16 cellular contexts compared by ENCODE assay signal in genomic region chr9:133342570-133342969, GRCh38. TPM values are rescaled to one million over a fixed set of nuclear protein-coding genes. Genes with fewer than 3 reads are reported as not detected.
DNase-seq lines count a peak whose midpoint lies in the region; ATAC-seq and TF ChIP-seq lines count a peak whose summit lies in the region.
"Had no signal": no experiment of that assay in that cellular context is flagged by ENCODE, and none has a peak within 500 bp of the region (broad histone marks: within the 10 kb centered on the region; RNA-seq: fewer than 3 reads in every experiment).

No MANE protein-coding gene starts in this region.

- H3K4me3 ChIP-seq in left ventricle myocardium inferior, result no peak overlapping the region
- H3K4me3 ChIP-seq in heart right ventricle, result no peak overlapping the region
- no peak overlapping the region for H3K4me3 ChIP-seq in IMR-90 (ENCODE audit: insufficient read depth, low read depth, low read length)
- H3K4me3 ChIP-seq: ascending aorta, lung, SJSA1, vagina had no signal

- no peak for TF ChIP-seq POLR2A in IMR-90 (IDR thresholded peaks at IDR 0.05; ENCODE audit: low read depth, low read length)

- no peak overlapping the region for H3K14ac ChIP-seq in IMR-90 (replicated peaks; ENCODE audit: low read depth, low read length)

- H3K27ac ChIP-seq in left ventricle myocardium inferior (replicated peaks) (peak overlapping the region; percentile 33), heart right ventricle (peak overlapping the region in 2 of 10 donors; percentile 12 to 90), IMR-90 (ENCODE audit: insufficient read depth, low read length) (no peak overlapping the region)
- H3K27ac ChIP-seq: ascending aorta, SJSA1, vagina had no signal

- CTCF ChIA-PET in IMR-90 (lab: Yijun Ruan, JAX) (interaction anchor here (0.9 kb wide), 1 partner anchor 13 kb away, joined by 3 read pairs; no protein-coding TSS in a partner anchor), MCF 10A (lab: Yijun Ruan, JAX) (interaction anchor here (0.8 to 2.3 kb wide), 2 partner anchors 13 to 156 kb away, joined by 3 to 6 read pairs; no protein-coding TSS in a partner anchor)

- no peak overlapping the region for H4K8ac ChIP-seq in IMR-90 (ENCODE audit: low read depth in 2 of 2, low read length in 2 of 2)

- BruUV-seq in IMR-90 (replicated peaks; lab: Mats Ljungman, UMichigan) (no TSS peak), MCF 10A (replicated peaks; lab: Mats Ljungman, UMichigan) (no TSS peak)

- WGBS in heart right ventricle, 2 donors, result 84 to 86% methylated on average over 11 of the region's 11 CpGs
- 50% methylated on average over 2 of the region's 11 CpGs; no CpG with 5 or more reads in 1 of the 2 experiments for WGBS in IMR-90 (ENCODE audit: extremely low coverage in 2 of 2, insufficient read length in 1 of 2), 2 experiments

- in situ Hi-C loops in IMR-90 (cut with MboI; ENCODE audit: low sequenced_read_pairs), result no loop called here

- H3K4me3 Mint-ChIP-seq in stimulated activated naive B cell treated with anti-CD40 and anti-IgM and Interleukin-4, amounts not matched to agents 10 μg/mL and 1 μg/mL and 100 μg/mL, for 72 hours, result no peak overlapping the region
- H3K4me3 Mint-ChIP-seq in MCF 10A (ENCODE audit: unreplicated experiment), result no peak overlapping the region
- H3K4me3 Mint-ChIP-seq: activated T-cell treated with anti-CD3 and anti-CD28 coated beads, Interleukin-2, amount 50 U/mL, for 72 hours had no signal

- peaks cover 49 to 81% of the 10 kb centered on the region in 2 donors for H3K4me1 Mint-ChIP-seq in stimulated activated naive B cell treated with anti-CD40 and anti-IgM and Interleukin-4, amounts not matched to agents 10 μg/mL and 1 μg/mL and 100 μg/mL, for 72 hours
- H3K4me1 Mint-ChIP-seq in MCF 10A (ENCODE audit: insufficient read depth, unreplicated experiment), result peaks cover 6% of the 10 kb centered on the region

- H2BK5ac ChIP-seq in IMR-90 (ENCODE audit: low read depth, low read length, poor library complexity, severe bottlenecking), result no peak overlapping the region

- DNase-seq in left ventricle myocardium inferior, result no peak
- no peak for DNase-seq in heart right ventricle
- DNase-seq in IMR-90, result no peak
- DNase-seq in dermis blood vessel endothelial cell, result peak; percentile 30
- no peak for DNase-seq in stimulated activated naive B cell treated with anti-CD40 and anti-IgM and Interleukin-4, amounts not matched to agents 10 μg/mL and 1 μg/mL and 100 μg/mL, for 72 hours
- DNase-seq in MCF 10A (ENCODE audit: unreplicated experiment), result no peak
- no peak for DNase-seq in glomerular visceral epithelial cell (ENCODE audit: extremely low spot score)
- DNase-seq: activated CD4-positive, alpha-beta T cell treated with anti-CD3 and anti-CD28 coated beads for 1 hour; NCI-H1092 treated with DMSO at 0.1 percent for 48 hours; stimulated activated CD4-positive, alpha-beta T cell treated with anti-CD3 and anti-CD28 coated beads, Interleukin-2, amount 100 ng/mL, for 24 hours had no signal

- ATAC-seq in heart right ventricle (no peak), IMR-90 (ENCODE audit: low read depth) (no peak), GM19395 (IDR thresholded peaks at IDR 0.05; ENCODE audit: unreplicated experiment) (no peak)
- no peak for ATAC-seq in stimulated activated naive B cell treated with anti-CD40 and anti-IgM and Interleukin-4, amounts not matched to agents 10 μg/mL and 1 μg/mL and 100 μg/mL, for 72 hours (replicated peaks)
- ATAC-seq: activated T-cell treated with anti-CD3 and anti-CD28 coated beads, Interleukin-2, amount 50 U/mL, for 72 hours had no signal

- H3K9ac ChIP-seq in IMR-90 (ENCODE audit: low read depth, low read length), result no peak overlapping the region

- H3K4me1 ChIP-seq in left ventricle myocardium inferior (peaks cover 23% of the 10 kb centered on the region), heart right ventricle (peaks cover 5 to 62% (median 16%) of the 10 kb centered on the region in 9 donors), IMR-90 (ENCODE audit: control insufficient read depth, insufficient read depth, low read length) (peaks cover 7% of the 10 kb centered on the region)

- H2AK9ac ChIP-seq in IMR-90 (replicated peaks; ENCODE audit: low read depth, low read length, poor library complexity), result peak overlapping the region; percentile 37

- peak overlapping the region; percentile 86 for H3K27ac Mint-ChIP-seq in stimulated activated naive B cell treated with anti-CD40 and anti-IgM and Interleukin-4, amounts not matched to agents 10 μg/mL and 1 μg/mL and 100 μg/mL, for 72 hours
- no peak overlapping the region for H3K27ac Mint-ChIP-seq in MCF 10A (ENCODE audit: low read depth, unreplicated experiment)
- H3K27ac Mint-ChIP-seq: activated T-cell treated with anti-CD3 and anti-CD28 coated beads, Interleukin-2, amount 50 U/mL, for 72 hours had no signal

- H3K18ac ChIP-seq in IMR-90 (ENCODE audit: low read depth, low read length), result no peak overlapping the region

- intact Hi-C loops in left ventricle myocardium inferior (cut with micrococcal nuclease) (no loop called here), heart right ventricle (cut with DNase I) (loop anchor here in 2 of 10 donors (10.0 kb wide), 1 partner anchor 142 kb away; no protein-coding TSS in a partner anchor), IMR-90 (cut with micrococcal nuclease) (no loop called here), MCF 10A (cut with micrococcal nuclease) (no loop called here)

- no peak overlapping the region for H4K5ac ChIP-seq in IMR-90 (ENCODE audit: low read depth, low read length)

- TF ChIP-seq RAD21 in IMR-90 (IDR thresholded peaks at IDR 0.05; ENCODE audit: low read length), result no peak

- no peak overlapping the region for H3K23ac ChIP-seq in IMR-90 (ENCODE audit: low read depth, low read length)

- H2AFZ ChIP-seq in IMR-90 (replicated peaks; ENCODE audit: low read length, poor library complexity), result no peak overlapping the region

- no peak overlapping the region for H2BK20ac ChIP-seq in IMR-90 (ENCODE audit: low read depth, low read length)

- H3K9me3 ChIP-seq in left ventricle myocardium inferior (replicated peaks) (no peaks in the 10 kb centered on the region), heart right ventricle (no peaks in the 10 kb centered on the region), IMR-90 (ENCODE audit: control insufficient read depth, insufficient read depth, low read length) (no peaks in the 10 kb centered on the region)
- H3K9me3 ChIP-seq: ascending aorta, SJSA1, vagina had no signal

- H3K27me3 Mint-ChIP-seq in stimulated activated naive B cell treated with anti-CD40 and anti-IgM and Interleukin-4, amounts not matched to agents 10 μg/mL and 1 μg/mL and 100 μg/mL, for 72 hours, result no peaks in the 10 kb centered on the region
- no peaks in the 10 kb centered on the region for H3K27me3 Mint-ChIP-seq in MCF 10A (ENCODE audit: insufficient read depth, unreplicated experiment)

- no peak overlapping the region for H2AK5ac ChIP-seq in IMR-90 (ENCODE audit: low read depth, low read length)

- TF ChIP-seq CTCF in left ventricle myocardium inferior (IDR thresholded peaks at IDR 0.05; ENCODE audit: borderline replicate concordance) (no peak), heart right ventricle (IDR thresholded peaks at IDR 0.05) (peak in 1 of 9 donors; percentile 6), IMR-90 (conservative IDR thresholded peaks at IDR 0.05; ENCODE audit: low read depth, low read length) (0 out of 2 replicates have a peak, but pooled peaks have one; percentile 17), MCF 10A (IDR thresholded peaks at IDR 0.05; ENCODE audit: unreplicated experiment) (no peak)

- H3K4ac ChIP-seq in IMR-90 (ENCODE audit: low read depth, low read length), result no peak overlapping the region

- no peak overlapping the region for H3K56ac ChIP-seq in IMR-90 (ENCODE audit: extremely low read depth, insufficient read depth, low read length)

- no peak overlapping the region for H2BK15ac ChIP-seq in IMR-90 (ENCODE audit: low read depth, low read length)

- POLR2A ChIA-PET in IMR-90 (lab: Charles Lee; ENCODE audit: unreplicated experiment) (no interaction called here), MCF 10A (lab: Yijun Ruan, JAX) (interaction anchor here (0.7 to 1.8 kb wide), 2 partner anchors 13 to 14 kb away, joined by 3 to 6 read pairs; partner anchors contain the start of genes SURF1 and SURF2)

- H3K4me2 ChIP-seq in IMR-90 (ENCODE audit: low read depth, low read length), result no peak overlapping the region

- H3K36me3 ChIP-seq in left ventricle myocardium inferior (peaks cover 53% of the 10 kb centered on the region), heart right ventricle (peaks cover 0 to 78% (median 34%) of the 10 kb centered on the region in 9 donors), IMR-90 (ENCODE audit: control insufficient read depth, insufficient read depth, low read length) (peaks cover 63% of the 10 kb centered on the region)

- peaks cover 3% of the 10 kb centered on the region; the same call in 1 of the 2 replicates for H3K9me1 ChIP-seq in IMR-90 (ENCODE audit: insufficient read depth, low read length)

- H4K20me1 ChIP-seq in IMR-90 (ENCODE audit: insufficient read depth, low read length), result peaks cover 10% of the 10 kb centered on the region; the same call in 1 of the 2 replicates

- peaks cover 47 to 74% of the 10 kb centered on the region in 2 donors for H3K36me3 Mint-ChIP-seq in stimulated activated naive B cell treated with anti-CD40 and anti-IgM and Interleukin-4, amounts not matched to agents 10 μg/mL and 1 μg/mL and 100 μg/mL, for 72 hours
- H3K36me3 Mint-ChIP-seq in MCF 10A (ENCODE audit: insufficient read depth, unreplicated experiment), result peaks cover 39% of the 10 kb centered on the region

- dilution Hi-C loops in IMR-90 (cut with HindIII; ENCODE audit: low sequenced_read_pairs, unreplicated experiment), result no loop called here

- H3K27me3 ChIP-seq in left ventricle myocardium inferior (ENCODE audit: low read depth), result no peaks in the 10 kb centered on the region
- no peaks in the 10 kb centered on the region for H3K27me3 ChIP-seq in heart right ventricle
- no peaks in the 10 kb centered on the region for H3K27me3 ChIP-seq in IMR-90 (ENCODE audit: control insufficient read depth, insufficient read depth, low read length)
- H3K27me3 ChIP-seq: ascending aorta, SJSA1, vagina had no signal

- H3K79me1 ChIP-seq in IMR-90 (ENCODE audit: low read depth in 1 of 2, low read length in 2 of 2), result peaks cover 15 to 45% of the 10 kb centered on the region in 2 experiments; a peak in 3 of 4 replicates

- H3K9me3 Mint-ChIP-seq in stimulated activated naive B cell treated with anti-CD40 and anti-IgM and Interleukin-4, amounts not matched to agents 10 μg/mL and 1 μg/mL and 100 μg/mL, for 72 hours, result peaks cover 0 to 4% of the 10 kb centered on the region in 2 donors
- no peaks in the 10 kb centered on the region for H3K9me3 Mint-ChIP-seq in MCF 10A (ENCODE audit: unreplicated experiment)
- H3K9me3 Mint-ChIP-seq: activated T-cell treated with anti-CD3 and anti-CD28 coated beads, Interleukin-2, amount 50 U/mL, for 72 hours had no signal

- no peak overlapping the region for H4K91ac ChIP-seq in IMR-90 (ENCODE audit: insufficient read depth, low read depth, low read length)

- H2BK120ac ChIP-seq in IMR-90 (ENCODE audit: low read depth, low read length), result no peak overlapping the region

RNA-seq across cellular contexts. Expression of gene MED22, which starts 5.4 kb away (rescaled TPM):
- 18.4 TPM for total RNA-seq in left ventricle myocardium inferior
- total RNA-seq in heart right ventricle, result 10 to 100 TPM; 11.9 to 21.1 (median 17.4) TPM
- polyA plus RNA-seq in heart right ventricle, result 10 to 100 TPM; 10.2 to 23.6 TPM
- total RNA-seq in IMR-90 (2012; rRNA removed), result 6.9 and 7.9 TPM in 2 replicates
- polyA plus RNA-seq in IMR-90 (2012; rRNA removed), result 28.3 and 32.9 TPM in 2 replicates
- polyA plus RNA-seq in IMR-90 (2012; cell fraction: cytosol; rRNA removed), result 24.5 and 25.4 TPM in 2 replicates
- 49.7 and 75.3 TPM in 2 replicates for polyA plus RNA-seq in IMR-90 (2012; cell fraction: nucleus; rRNA removed; ENCODE audit: low replicate concordance)
- 17.7 and 26.6 TPM in 2 replicates for total RNA-seq in dermis blood vessel endothelial cell
- 29.3 and 32.6 TPM in 2 replicates for total RNA-seq in MCF 10A (2022)

RNA-seq across cellular contexts. Expression of gene RPL7A, which starts 5.4 kb away (rescaled TPM):
- total RNA-seq in left ventricle myocardium inferior (859 TPM), heart right ventricle (1,000 to 10,000 TPM in 3 of 10 donors, 100 to 1,000 TPM in 7; 859 to 1,268 (median 927) TPM), IMR-90 (2012; rRNA removed) (3,220 TPM in 2 replicates), dermis blood vessel endothelial cell (1,936 and 2,833 TPM in 2 replicates), MCF 10A (2022) (2,129 and 2,395 TPM in 2 replicates)
- polyA plus RNA-seq in heart right ventricle (1,000 to 10,000 TPM in 1 of 2 donors, 100 to 1,000 TPM in 1; 903 to 3,182 TPM), IMR-90 (2012; rRNA removed) (4,034 and 4,096 TPM in 2 replicates)
- 2,804 and 4,707 TPM in 2 replicates for polyA plus RNA-seq in IMR-90 (2012; cell fraction: cytosol; rRNA removed)
- 1,074 and 2,046 TPM in 2 replicates for polyA plus RNA-seq in IMR-90 (2012; cell fraction: nucleus; rRNA removed; ENCODE audit: low replicate concordance)

RNA-seq across cellular contexts. Expression of gene SURF6, which starts 6.6 kb away (rescaled TPM):
- total RNA-seq in left ventricle myocardium inferior, result 11.6 TPM
- total RNA-seq in heart right ventricle, result 10 to 100 TPM in 7 of 10 donors, 1 to 10 TPM in 3; 9.1 to 14.2 (median 11.3) TPM
- 10 to 100 TPM; 13.3 to 14.8 TPM for polyA plus RNA-seq in heart right ventricle
- 6.1 and 6.4 TPM in 2 replicates for total RNA-seq in IMR-90 (2012; rRNA removed)
- polyA plus RNA-seq in IMR-90 (2012; rRNA removed), result 12.8 and 17.2 TPM in 2 replicates
- polyA plus RNA-seq in IMR-90 (2012; cell fraction: cytosol; rRNA removed), result 19.9 and 27.7 TPM in 2 replicates
- polyA plus RNA-seq in IMR-90 (2012; cell fraction: nucleus; rRNA removed; ENCODE audit: low replicate concordance), result 29.2 and 41.2 TPM in 2 replicates
- total RNA-seq in dermis blood vessel endothelial cell, result 13.0 and 15.0 TPM in 2 replicates
- total RNA-seq in MCF 10A (2022), result 30.2 and 40.5 TPM in 2 replicates

RNA-seq across cellular contexts. Expression of gene SURF1, which starts 13.7 kb away (rescaled TPM):
- total RNA-seq in left ventricle myocardium inferior (60.7 TPM), heart right ventricle (10 to 100 TPM; 41.7 to 75.0 (median 58.2) TPM), IMR-90 (2012; rRNA removed) (10.3 and 15.1 TPM in 2 replicates), dermis blood vessel endothelial cell (15.3 and 31.1 TPM in 2 replicates), MCF 10A (2022) (30.8 and 31.2 TPM in 2 replicates)
- polyA plus RNA-seq in heart right ventricle (10 to 100 TPM; 83.9 to 85.4 TPM), IMR-90 (2012; rRNA removed) (23.4 and 24.5 TPM in 2 replicates)
- polyA plus RNA-seq in IMR-90 (2012; cell fraction: cytosol; rRNA removed), result 26.2 and 28.8 TPM in 2 replicates
- polyA plus RNA-seq in IMR-90 (2012; cell fraction: nucleus; rRNA removed; ENCODE audit: low replicate concordance), result 30.8 and 41.3 TPM in 2 replicates

RNA-seq across cellular contexts. Expression of gene SURF2, which starts 13.8 kb away (rescaled TPM):
- total RNA-seq in left ventricle myocardium inferior, result 17.4 TPM
- 10 to 100 TPM in 9 of 10 donors, 1 to 10 TPM in 1; 9.7 to 16.0 (median 14.1) TPM for total RNA-seq in heart right ventricle
- polyA plus RNA-seq in heart right ventricle, result 10 to 100 TPM; 31.5 to 44.8 TPM
- 9.9 and 12.5 TPM in 2 replicates for total RNA-seq in IMR-90 (2012; rRNA removed)
- 16.3 and 21.8 TPM in 2 replicates for polyA plus RNA-seq in IMR-90 (2012; rRNA removed)
- polyA plus RNA-seq in IMR-90 (2012; cell fraction: cytosol; rRNA removed), result 15.3 and 16.3 TPM in 2 replicates
- 6.4 and 7.7 TPM in 2 replicates for polyA plus RNA-seq in IMR-90 (2012; cell fraction: nucleus; rRNA removed; ENCODE audit: low replicate concordance)
- total RNA-seq in dermis blood vessel endothelial cell, result 11.2 and 11.7 TPM in 2 replicates
- total RNA-seq in MCF 10A (2022), result 28.2 and 39.5 TPM in 2 replicates
